2 cellular contexts compared by ENCODE assay signal in genomic region chr1:155671750-155672149, GRCh38.
A peak's percentile ranks its signal among the peaks of the same experiment; 100 is the strongest.
TF ChIP-seq lines count a peak whose summit lies in the region.

No MANE protein-coding gene starts in this region.

TF ChIP-seq in HepG2, 621 proteins besides CTCF, POLR2A, EP300 and RAD21:
- TF ChIP-seq MAFK (conservative IDR thresholded peaks at IDR 0.05 in 1 of 2, IDR thresholded peaks at IDR 0.05 in 1 of 2; ENCODE audit: low read length in 2 of 2) (peak; percentile 95 to 97), MAFF (IDR thresholded peaks at IDR 0.05; ENCODE audit: low read depth, low read length) (peak; percentile 95), MYNN (CRISPR knock-in tag; IDR thresholded peaks at IDR 0.05; ENCODE audit: low read depth) (no peak), EED (CRISPR knock-in tag; IDR thresholded peaks at IDR 0.05) (no peak), MTF1 (CRISPR knock-in tag; IDR thresholded peaks at IDR 0.05) (no peak), ZNF234 (CRISPR knock-in tag; conservative IDR thresholded peaks at IDR 0.05) (no peak)

TF ChIP-seq in GM12878, 131 proteins besides CTCF, POLR2A, EP300 and RAD21:
- TF ChIP-seq CEBPZ (IDR thresholded peaks at IDR 0.05; ENCODE audit: low read depth, low read length) (no peak), NR2C2 (IDR thresholded peaks at IDR 0.05; ENCODE audit: borderline replicate concordance, control insufficient read depth, insufficient read length, low read depth) (no peak), USF1 (IDR thresholded peaks at IDR 0.05; ENCODE audit: borderline replicate concordance, extremely low read length, insufficient read depth, low read depth, low read length) (no peak), FOS (IDR thresholded peaks at IDR 0.05; ENCODE audit: borderline replicate concordance, extremely low read depth, insufficient read length) (no peak), CREB1 (IDR thresholded peaks at IDR 0.05; ENCODE audit: low read depth) (no peak), RFX5 (IDR thresholded peaks at IDR 0.05; ENCODE audit: low read depth, low read length) (no peak), TCF12 (IDR thresholded peaks at IDR 0.05; ENCODE audit: low read depth, low read length) (no peak), ZNF622 (IDR thresholded peaks at IDR 0.05) (no peak), KLF5 (IDR thresholded peaks at IDR 0.05; ENCODE audit: partially characterized antibody) (no peak), CEBPB (IDR thresholded peaks at IDR 0.05; ENCODE audit: borderline replicate concordance in 1 of 2, low read depth in 2 of 2, low read length in 2 of 2) (no peak), SIN3A (IDR thresholded peaks at IDR 0.05; ENCODE audit: low read depth, low read length) (no peak), NFIC (IDR thresholded peaks at IDR 0.05; ENCODE audit: low read depth, low read length) (no peak), ZNF24 (IDR thresholded peaks at IDR 0.05) (no peak), RCOR1 (conservative IDR thresholded peaks at IDR 0.05; ENCODE audit: low read depth, low read length) (no peak)
